ENCODE assay signal across 18 cellular contexts in genomic region chr11:18790820-18791174, GRCh38. TPM values are rescaled to one million over a fixed set of nuclear protein-coding genes. Genes with fewer than 3 reads are reported as not detected.
A peak's percentile ranks its signal among the peaks of the same experiment; 100 is the strongest.
DNase-seq lines count a peak whose midpoint lies in the region; ATAC-seq and TF ChIP-seq lines count a peak whose summit lies in the region.
"Had no signal": no experiment of that assay in that cellular context is flagged by ENCODE, and none has a peak within 500 bp of the region (broad histone marks: within the 10 kb centered on the region; RNA-seq: fewer than 3 reads in every experiment).

No MANE protein-coding gene starts in this region.

- H3F3A ChIP-seq in SK-N-SH (replicated peaks; ENCODE audit: insufficient read depth) = no peaks in the 10 kb centered on the region

- WGBS in SK-N-SH (ENCODE audit: low lambda C conversion rate) = 32% methylated on average over 7 of the region's 14 CpGs
- 11% methylated on average over 12 of the region's 14 CpGs for WGBS in suprapubic skin

- TF ChIP-seq CTCF in SK-N-SH (IDR thresholded peaks at IDR 0.05) (no peak), coronary artery (IDR thresholded peaks at IDR 0.05) (no peak), lower lobe of right lung (IDR thresholded peaks at IDR 0.05) (no peak), suprapubic skin (IDR thresholded peaks at IDR 0.05) (no peak)

- DNase-seq in SK-N-SH (no peak), coronary artery (ENCODE audit: low spot score) (no peak), lower lobe of right lung (no peak), suprapubic skin (ENCODE audit: low spot score in 2 of 2) (no peak)
- no peak for DNase-seq in activated CD4-positive, alpha-beta T cell treated with anti-CD3 and anti-CD28 coated beads, Interleukin-2, amount 50 U/mL, for 1 hour
- DNase-seq: activated T-cell treated with anti-CD3 and anti-CD28 coated beads, Interleukin-2, amount 50 U/mL, for 1 hour; effector memory CD4-positive, alpha-beta T cell; mesenchymal stem cell; NCI-H1436 treated with DMSO at 0.1 percent for 48 hours; NCI-H446 treated with DMSO at 0.1 percent for 48 hours; OCI-M1 had no signal

- POLR2A ChIA-PET in SK-N-SH (lab: Yijun Ruan, JAX) = no interaction called here

- H4K20me1 ChIP-seq in SK-N-SH (ENCODE audit: insufficient read depth) = no peaks in the 10 kb centered on the region

- H3K4me3 ChIP-seq in SK-N-SH (ENCODE audit: low read depth in 2 of 2, low read length in 1 of 2) = no peak overlapping the region
- peak overlapping the region; percentile 64 for H3K4me3 ChIP-seq in coronary artery
- peak overlapping the region; percentile 35 for H3K4me3 ChIP-seq in lower lobe of right lung
- peak overlapping the region; percentile 36 for H3K4me3 ChIP-seq in suprapubic skin

- TF ChIP-seq EP300 in SK-N-SH (IDR thresholded peaks at IDR 0.05; ENCODE audit: borderline replicate concordance in 1 of 2, low read depth in 1 of 2, low read length in 1 of 2) = no peak
- TF ChIP-seq EP300 in suprapubic skin (IDR thresholded peaks at IDR 0.05) = no peak

- H3K9ac ChIP-seq in SK-N-SH = no peak overlapping the region

- H3K9me3 ChIP-seq in SK-N-SH = no peaks in the 10 kb centered on the region
- no peaks in the 10 kb centered on the region for H3K9me3 ChIP-seq in lower lobe of right lung
- H3K9me3 ChIP-seq in suprapubic skin = no peaks in the 10 kb centered on the region

- H3K4me2 ChIP-seq in SK-N-SH = peak overlapping the region; percentile 78; the same call in 1 of the 2 replicates

- CTCF ChIA-PET in SK-N-SH (lab: Yijun Ruan, JAX) = interaction anchor here (1.6 kb wide), 2 partner anchors 12 to 16 kb away, joined by 5 to 7 read pairs; no protein-coding TSS in a partner anchor

- intact Hi-C loops in lower lobe of right lung (cut with DNase I) = no loop called here

- H3K27me3 ChIP-seq in SK-N-SH (ENCODE audit: insufficient read depth) (peaks cover 50% of the 10 kb centered on the region), lower lobe of right lung (ENCODE audit: low read depth) (peaks cover 45% of the 10 kb centered on the region), suprapubic skin (peaks cover 65% of the 10 kb centered on the region)

- H2AFZ ChIP-seq in SK-N-SH (ENCODE audit: low read depth) = no peak overlapping the region

- no peaks in the 10 kb centered on the region for H3K79me2 ChIP-seq in SK-N-SH (ENCODE audit: insufficient read depth)

- ATAC-seq in SK-N-SH treated with all-trans-retinoic acid at 6 μM for 48 hours = no peak
- no peak for ATAC-seq in lower lobe of right lung
- no peak for ATAC-seq in GM19452 (IDR thresholded peaks at IDR 0.05; ENCODE audit: unreplicated experiment)
- no peak for ATAC-seq in HG02981 (IDR thresholded peaks at IDR 0.05; ENCODE audit: unreplicated experiment)

- H3K27ac ChIP-seq in SK-N-SH (ENCODE audit: low read depth in 2 of 2, low read length in 1 of 2) (no peak overlapping the region), coronary artery (no peak overlapping the region), lower lobe of right lung (no peak overlapping the region), suprapubic skin (no peak overlapping the region)

- H3K36me3 ChIP-seq in SK-N-SH (replicated peaks in 1 of 2; ENCODE audit: control insufficient read depth in 1 of 2, insufficient read depth in 2 of 2, low read length in 1 of 2) (no peaks in the 10 kb centered on the region), lower lobe of right lung (no peaks in the 10 kb centered on the region), suprapubic skin (no peaks in the 10 kb centered on the region)

- no peak for TF ChIP-seq RAD21 in SK-N-SH (IDR thresholded peaks at IDR 0.05; ENCODE audit: low read length)

- no peaks in the 10 kb centered on the region for H3K9me2 ChIP-seq in SK-N-SH

- no peak for TF ChIP-seq POLR2A in suprapubic skin (IDR thresholded peaks at IDR 0.05)

- peaks cover 0 to 2% of the 10 kb centered on the region in 2 experiments; a peak in 1 of 4 replicates for H3K4me1 ChIP-seq in SK-N-SH (ENCODE audit: control insufficient read depth in 1 of 2, insufficient read depth in 2 of 2, low read depth in 1 of 2, low read length in 1 of 2)
- peaks cover 6% of the 10 kb centered on the region for H3K4me1 ChIP-seq in lower lobe of right lung
- peaks cover 15% of the 10 kb centered on the region for H3K4me1 ChIP-seq in suprapubic skin

TF ChIP-seq in SK-N-SH, 30 proteins besides CTCF, POLR2A, EP300 and RAD21:
- TF ChIP-seq USF2 (IDR thresholded peaks at IDR 0.05; ENCODE audit: borderline replicate concordance, low read depth, low read length) = no peak
- no peak for TF ChIP-seq CHD2 (IDR thresholded peaks at IDR 0.05; ENCODE audit: low read length, partially characterized antibody)

TF ChIP-seq in SK-N-SH treated with all-trans-retinoic acid at 6 μM for 48 hours, 23 proteins besides CTCF, POLR2A, EP300 and RAD21:
- TF ChIP-seq SNAI2 (CRISPR knock-in tag; IDR thresholded peaks at IDR 0.05) (no peak), ARNTL (CRISPR knock-in tag; IDR thresholded peaks at IDR 0.05; ENCODE audit: borderline replicate concordance, low read depth) (no peak), CSDC2 (CRISPR knock-in tag; IDR thresholded peaks at IDR 0.05) (no peak), ZNF70 (CRISPR knock-in tag; IDR thresholded peaks at IDR 0.05) (no peak), ZC3H10 (CRISPR knock-in tag; IDR thresholded peaks at IDR 0.05) (no peak), BACH2 (CRISPR knock-in tag; IDR thresholded peaks at IDR 0.05; ENCODE audit: borderline replicate concordance) (no peak), TSHZ2 (CRISPR knock-in tag; IDR thresholded peaks at IDR 0.05) (no peak), ZNF565 (CRISPR knock-in tag; conservative IDR thresholded peaks at IDR 0.05; ENCODE audit: low read depth) (no peak), ZFP30 (CRISPR knock-in tag; IDR thresholded peaks at IDR 0.05) (no peak), PPARA (CRISPR knock-in tag; IDR thresholded peaks at IDR 0.05; ENCODE audit: borderline replicate concordance) (no peak), GLIS3 (CRISPR knock-in tag; IDR thresholded peaks at IDR 0.05) (no peak), PATZ1 (CRISPR knock-in tag; IDR thresholded peaks at IDR 0.05; ENCODE audit: borderline replicate concordance) (no peak), ESRRG (CRISPR knock-in tag; IDR thresholded peaks at IDR 0.05) (no peak), CREB5 (CRISPR knock-in tag; IDR thresholded peaks at IDR 0.05; ENCODE audit: low read depth) (no peak), TCF4 (CRISPR knock-in tag; IDR thresholded peaks at IDR 0.05; ENCODE audit: borderline replicate concordance) (no peak), ZNF8 (CRISPR knock-in tag; IDR thresholded peaks at IDR 0.05) (no peak), ISL1 (CRISPR knock-in tag; IDR thresholded peaks at IDR 0.05) (no peak)

RNA-seq across cellular contexts. Expression of gene PTPN5, which starts 0.8 kb away (rescaled TPM):
- not detected in 2 replicates for polyA plus RNA-seq in SK-N-SH (2012; rRNA removed)
- not detected in 2 replicates for polyA plus RNA-seq in SK-N-SH (2012; cell fraction: cytosol; rRNA removed)
- 0.01 and 0.02 TPM in 2 replicates for polyA plus RNA-seq in SK-N-SH (2012; cell fraction: nucleus; rRNA removed)
- 0.80 TPM for total RNA-seq in lower lobe of right lung
- 1 to 10 TPM in 2 of 4 donors, under 1 TPM in 1, not detected in 1; 0.15 to 1.7 (median 1.3) TPM for total RNA-seq in suprapubic skin
- total RNA-seq: bronchial epithelial cell, HT-29, skeletal muscle tissue had no signal
- polyA plus RNA-seq: CD14-positive monocyte had no signal

Comparison
In these comparisons a context has a peak if more than half of its experiments do, and no peak if none do; other contexts are left out.
1. H3K4me3 ChIP-seq: peak in coronary artery (single experiment), lower lobe of right lung (single experiment) and suprapubic skin (single experiment); none in SK-N-SH (0 of 2).